ENCODE assay signal across 23 cellular contexts in the genomic region with DNA sequence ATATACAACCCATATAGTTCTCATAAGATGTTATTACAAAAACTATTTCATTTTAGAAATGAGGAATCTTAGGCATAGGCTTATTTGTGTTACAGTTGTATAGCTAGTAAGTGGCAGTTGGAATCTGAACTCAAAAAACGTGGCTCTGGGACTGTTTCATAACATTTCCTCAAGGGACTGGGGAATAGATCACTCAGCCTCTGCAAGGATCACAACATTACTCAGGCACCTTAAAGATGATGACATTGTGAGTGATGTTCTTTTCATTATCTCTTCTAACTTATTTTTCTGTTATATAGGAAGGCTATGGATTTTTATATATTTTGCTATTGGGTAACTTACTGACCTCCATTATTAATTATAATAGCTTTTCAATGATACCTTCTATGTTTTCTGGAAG.
"Had no signal": no experiment of that assay in that cellular context is flagged by ENCODE, and none has a peak within 500 bp of the region (broad histone marks: within the 10 kb centered on the region; RNA-seq: fewer than 3 reads in every experiment).

No MANE protein-coding gene starts in this region.

- H3K9me3 ChIP-seq: colonic mucosa, esophagus muscularis mucosa, esophagus squamous epithelium, gastrocnemius medialis, gastroesophageal sphincter, heart left ventricle, heart right ventricle had no signal

- H3K27me3 ChIP-seq: colonic mucosa, esophagus muscularis mucosa, esophagus squamous epithelium, foreskin keratinocyte, gastrocnemius medialis, gastroesophageal sphincter, heart left ventricle, heart right ventricle had no signal

- H3K36me3 ChIP-seq: colonic mucosa, esophagus muscularis mucosa, esophagus squamous epithelium, gastrocnemius medialis, gastroesophageal sphincter, heart left ventricle, heart right ventricle had no signal

- H3K4me3 ChIP-seq: colonic mucosa, coronary artery, dorsolateral prefrontal cortex, esophagus muscularis mucosa, esophagus squamous epithelium, gastrocnemius medialis, gastroesophageal sphincter, heart left ventricle, heart right ventricle had no signal

- H3K27ac ChIP-seq: colonic mucosa, coronary artery, dorsolateral prefrontal cortex, epithelial cell of prostate, esophagus muscularis mucosa, esophagus squamous epithelium, foreskin keratinocyte, gastrocnemius medialis, gastroesophageal sphincter, heart left ventricle, heart right ventricle had no signal

- DNase-seq: colonic mucosa; cortex of kidney; dermis blood vessel endothelial cell; dorsolateral prefrontal cortex; effector CD4-positive, alpha-beta T cell; effector CD8-positive, alpha-beta T cell; effector memory CD4-positive, alpha-beta T cell; effector memory CD8-positive, alpha-beta T cell; endodermal cell; erythroblast; esophagus squamous epithelium; foreskin fibroblast; foreskin keratinocyte; foreskin melanocyte; gastrocnemius medialis; glutamatergic neuron; head of caudate nucleus; heart left ventricle; heart right ventricle had no signal
